8 cellular contexts compared by ENCODE assay signal in genomic region chr3:152382312-152383135, GRCh38.
A peak's percentile ranks its signal among the peaks of the same experiment; 100 is the strongest.
DNase-seq lines count a peak whose midpoint lies in the region; ATAC-seq and TF ChIP-seq lines count a peak whose summit lies in the region.

No MANE protein-coding gene starts in this region.

- H3K27me3 Mint-ChIP-seq in CD14-positive monocyte (ENCODE audit: low read depth in 3 of 3), result no peaks in the 10 kb centered on the region
- H3K27me3 Mint-ChIP-seq in natural killer cell treated with Interleukin-12 subunit alpha and Interleukin-12 subunit beta and Interleukin-15 and Interleukin-18, amount 100 ng/mL, for 72 hours, result no peaks in the 10 kb centered on the region

- in situ Hi-C loops in GM13976 (cut with MboI; ENCODE audit: low sequenced_read_pairs, unreplicated experiment), result no loop called here

- peak overlapping the region; percentile 70 to 84 for H3K4me3 Mint-ChIP-seq in CD14-positive monocyte
- peak overlapping the region; percentile 82 for H3K4me3 Mint-ChIP-seq in natural killer cell treated with Interleukin-12 subunit alpha and Interleukin-12 subunit beta and Interleukin-15 and Interleukin-18, amount 100 ng/mL, for 72 hours

- no peak for DNase-seq in CD14-positive monocyte (ENCODE audit: low spot score)
- peak; percentile 51 for DNase-seq in dermis blood vessel endothelial cell
- no peak for DNase-seq in natural killer cell treated with Interleukin-12 subunit alpha and Interleukin-12 subunit beta and Interleukin-15 and Interleukin-18, amount 100 ng/mL, for 72 hours (ENCODE audit: low spot score)
- no peak for DNase-seq in NCI-H2081 treated with DMSO at 0.1 percent for 48 hours (lab: John Stamatoyannopoulos, UW)
- DNase-seq in GM13976 (ENCODE audit: low spot score), result no peak

- H3K36me3 Mint-ChIP-seq in CD14-positive monocyte, result peaks cover 12% of the 10 kb centered on the region in 2 donors
- peaks cover 6% of the 10 kb centered on the region for H3K36me3 Mint-ChIP-seq in natural killer cell treated with Interleukin-12 subunit alpha and Interleukin-12 subunit beta and Interleukin-15 and Interleukin-18, amount 100 ng/mL, for 72 hours

- intact Hi-C loops in CD14-positive monocyte (cut with micrococcal nuclease), result no loop called here

- peaks cover 40% of the 10 kb centered on the region for H3K4me1 Mint-ChIP-seq in CD14-positive monocyte
- peaks cover 34 to 53% of the 10 kb centered on the region in 2 donors for H3K4me1 Mint-ChIP-seq in natural killer cell treated with Interleukin-12 subunit alpha and Interleukin-12 subunit beta and Interleukin-15 and Interleukin-18, amount 100 ng/mL, for 72 hours (ENCODE audit: low read depth in 2 of 2)

- ATAC-seq in HG03354 (IDR thresholded peaks at IDR 0.05; ENCODE audit: poor library complexity, severe bottlenecking, unreplicated experiment) (peak; percentile 48), GM18867 (IDR thresholded peaks at IDR 0.05; ENCODE audit: unreplicated experiment) (no peak), HG02623 (IDR thresholded peaks at IDR 0.05; ENCODE audit: unreplicated experiment) (no peak)
- no peak for ATAC-seq in natural killer cell treated with Interleukin-12 subunit alpha and Interleukin-12 subunit beta and Interleukin-15 and Interleukin-18, amount 100 ng/mL, for 72 hours

- no peak for TF ChIP-seq CTCF in CD14-positive monocyte (IDR thresholded peaks at IDR 0.05)
- TF ChIP-seq CTCF in GM13976 (IDR thresholded peaks at IDR 0.05; ENCODE audit: borderline replicate concordance, control extremely low read depth, extremely low read depth, insufficient read depth, missing control alignments), result no peak

- peak overlapping the region in 6 of 7 donors; percentile 79 to 94 (median 84) for H3K27ac Mint-ChIP-seq in CD14-positive monocyte
- peak overlapping the region; percentile 81 to 86 for H3K27ac Mint-ChIP-seq in natural killer cell treated with Interleukin-12 subunit alpha and Interleukin-12 subunit beta and Interleukin-15 and Interleukin-18, amount 100 ng/mL, for 72 hours

- H3K9me3 Mint-ChIP-seq in CD14-positive monocyte, result no peaks in the 10 kb centered on the region
- H3K9me3 Mint-ChIP-seq in natural killer cell treated with Interleukin-12 subunit alpha and Interleukin-12 subunit beta and Interleukin-15 and Interleukin-18, amount 100 ng/mL, for 72 hours, result no peaks in the 10 kb centered on the region
